In genomic region chr12:26488339-26488738, GRCh38 we compare ENCODE assay signal across 30 cellular contexts.
"Had no signal": no experiment of that assay in that cellular context is flagged by ENCODE, and none has a peak within 500 bp of the region (broad histone marks: within the 10 kb centered on the region; RNA-seq: fewer than 3 reads in every experiment).

No MANE protein-coding gene starts in this region.

- H3K9me3 ChIP-seq: esophagus muscularis mucosa, heart left ventricle, left lung, lower lobe of right lung, right atrium auricular region, stomach, thyroid gland, upper lobe of left lung had no signal

- H3K4me3 Mint-ChIP-seq: activated naive CD4-positive, alpha-beta T cell treated with anti-CD3 and anti-CD28 coated beads, Interleukin-2, amount 50 U/mL, for 24 hours; activated T-helper 1 cell treated with anti-CD3 and anti-CD28 coated beads, Interleukin-12 subunit alpha, Interleukin-12 subunit beta, Interleukin-2, Interleukin-4 antibody, amounts not matched to agents 30 ng/mL and 10 ng/mL and 1 ng/mL, durations not matched to agents 14 hours and 24 hours and 36 hours; central memory CD8-positive, alpha-beta T cell; nephron; stimulated activated naive B cell treated with anti-CD40 and anti-IgM and Interleukin-4, amounts not matched to agents 10 μg/mL and 1 μg/mL and 100 μg/mL, for 72 hours; T-cell had no signal

- H3K4me1 ChIP-seq: esophagus muscularis mucosa, left lung, lower lobe of right lung, right atrium auricular region, stomach, upper lobe of left lung had no signal

- FAIRE-seq: bronchial epithelial cell had no signal

- H3K4me3 ChIP-seq: esophagus muscularis mucosa, heart left ventricle, left lung, lower lobe of right lung, right atrium auricular region, stomach, thyroid gland, upper lobe of left lung had no signal

- ATAC-seq: foreskin keratinocyte; heart left ventricle; left lung; lower lobe of right lung; stimulated activated naive B cell treated with anti-CD40 and anti-IgM and Interleukin-4, amounts not matched to agents 10 μg/mL and 1 μg/mL and 100 μg/mL, for 72 hours; T-cell had no signal

- H3K36me3 ChIP-seq: thyroid gland had no signal

- H3K27ac Mint-ChIP-seq: activated naive CD4-positive, alpha-beta T cell treated with anti-CD3 and anti-CD28 coated beads, Interleukin-2, amount 50 U/mL, for 24 hours; activated T-helper 1 cell treated with anti-CD3 and anti-CD28 coated beads, Interleukin-12 subunit alpha, Interleukin-12 subunit beta, Interleukin-2, Interleukin-4 antibody, amounts not matched to agents 30 ng/mL and 10 ng/mL and 1 ng/mL, durations not matched to agents 14 hours and 24 hours and 36 hours; nephron; stimulated activated naive B cell treated with anti-CD40 and anti-IgM and Interleukin-4, amounts not matched to agents 10 μg/mL and 1 μg/mL and 100 μg/mL, for 72 hours; T-cell had no signal

- DNase-seq: activated CD4-positive, alpha-beta T cell treated with anti-CD3 and anti-CD28 coated beads for 4 hours; activated CD4-positive, alpha-beta T cell treated with anti-CD3 and anti-CD28 coated beads, Interleukin-2, amount 50 U/mL, for 4 hours; activated CD4-positive, CD25-positive, alpha-beta regulatory T cell; activated CD8-positive, alpha-beta memory T cell treated with anti-CD3 and anti-CD28 coated beads, Interleukin-2, amount 50 U/mL, for 4 hours; activated gamma-delta T cell treated with Interleukin-2 at 50 U/mL for 16 hours; activated T-cell treated with anti-CD3 and anti-CD28 coated beads, Interleukin-2, amount 50 U/mL, for 1 hour; anterior cingulate cortex; dermis blood vessel endothelial cell; effector CD4-positive, alpha-beta T cell; foreskin keratinocyte; heart left ventricle; kidney glomerular epithelial cell; left lung; lower lobe of right lung; mesenchymal stem cell; occipital lobe; stimulated activated CD4-positive, alpha-beta T cell treated with anti-CD3 and anti-CD28 coated beads, Interleukin-15, amount 100 ng/mL, for 24 hours; stimulated activated CD4-positive, alpha-beta T cell treated with anti-CD3 and anti-CD28 coated beads, Interleukin-2, amount 100 ng/mL, for 24 hours; stimulated activated naive B cell treated with anti-CD40 and anti-IgM and Interleukin-4, amounts not matched to agents 10 μg/mL and 1 μg/mL and 100 μg/mL, for 72 hours; stomach; T-cell; thyroid gland; upper lobe of left lung had no signal

- H3K27me3 Mint-ChIP-seq: activated naive CD4-positive, alpha-beta T cell treated with anti-CD3 and anti-CD28 coated beads, Interleukin-2, amount 50 U/mL, for 24 hours; central memory CD8-positive, alpha-beta T cell; stimulated activated naive B cell treated with anti-CD40 and anti-IgM and Interleukin-4, amounts not matched to agents 10 μg/mL and 1 μg/mL and 100 μg/mL, for 72 hours; T-cell had no signal

- H3K27ac ChIP-seq: esophagus muscularis mucosa, foreskin keratinocyte, heart left ventricle, left lung, lower lobe of right lung, right atrium auricular region, stomach, thyroid gland, upper lobe of left lung had no signal

- H3K9me3 Mint-ChIP-seq: activated naive CD4-positive, alpha-beta T cell treated with anti-CD3 and anti-CD28 coated beads, Interleukin-2, amount 50 U/mL, for 24 hours; activated T-helper 1 cell treated with anti-CD3 and anti-CD28 coated beads, Interleukin-12 subunit alpha, Interleukin-12 subunit beta, Interleukin-2, Interleukin-4 antibody, amounts not matched to agents 30 ng/mL and 10 ng/mL and 1 ng/mL, durations not matched to agents 14 hours and 24 hours and 36 hours; central memory CD8-positive, alpha-beta T cell; nephron; stimulated activated naive B cell treated with anti-CD40 and anti-IgM and Interleukin-4, amounts not matched to agents 10 μg/mL and 1 μg/mL and 100 μg/mL, for 72 hours had no signal

- H3K27me3 ChIP-seq: esophagus muscularis mucosa, foreskin keratinocyte, heart left ventricle, left lung, right atrium auricular region, stomach, thyroid gland, upper lobe of left lung had no signal

- H3K4me1 Mint-ChIP-seq: activated naive CD4-positive, alpha-beta T cell treated with anti-CD3 and anti-CD28 coated beads, Interleukin-2, amount 50 U/mL, for 24 hours; central memory CD8-positive, alpha-beta T cell; nephron; T-cell had no signal
